8 cellular contexts compared by ENCODE assay signal in the genomic region with DNA sequence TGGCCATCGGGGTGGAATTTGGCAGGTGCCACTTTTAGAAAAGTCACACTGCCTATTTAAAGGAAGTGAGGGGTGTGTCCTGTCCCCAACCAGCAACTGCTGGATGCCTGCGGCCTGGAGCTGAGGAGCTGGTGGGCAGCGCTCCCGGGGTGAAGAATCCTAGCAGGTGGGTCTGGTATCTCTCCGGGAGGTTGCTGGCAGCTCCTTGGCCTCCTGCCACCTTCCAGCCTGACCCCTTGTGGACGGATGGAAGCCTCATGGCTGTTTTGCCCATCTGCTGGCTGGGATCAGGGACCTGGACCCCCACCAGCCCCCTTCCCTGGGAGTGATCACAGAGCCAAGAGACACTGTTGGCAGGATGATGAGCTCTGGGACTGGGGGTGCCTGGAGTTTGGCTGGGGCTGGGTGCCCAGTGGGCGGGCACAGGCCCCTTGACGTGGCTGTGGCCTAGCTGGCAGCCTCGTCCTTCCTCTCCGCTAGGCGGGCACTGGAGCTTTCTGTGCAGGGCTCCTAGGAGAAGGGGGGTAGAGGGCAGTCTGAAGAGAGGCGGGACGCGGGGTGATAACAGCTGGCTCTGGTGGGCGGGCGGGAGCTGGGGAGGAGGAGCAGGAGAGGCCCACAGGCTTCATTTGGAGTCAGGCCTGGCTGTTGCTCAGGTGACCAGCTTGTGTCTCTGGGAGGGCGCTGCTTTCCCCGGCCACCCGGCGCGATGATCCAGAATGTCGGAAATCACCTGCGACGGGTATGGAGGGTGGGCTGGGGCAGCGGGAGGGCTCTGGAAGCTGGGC.
DNase-seq lines count a peak whose midpoint lies in the region; ATAC-seq and TF ChIP-seq lines count a peak whose summit lies in the region.

TSS of gene ACOT11 (plus strand) at position 628 of the 788 bp plus-strand sequence. CDS start at position 710, 82 bp downstream.

- H3K9ac ChIP-seq in parathyroid adenoma, result no peak within 1 kb of the TSS

- TF ChIP-seq CTCF in VCaP (conservative IDR thresholded peaks at IDR 0.05), result peak; percentile 33; the same call in 1 of the 2 replicates
- peak; percentile 68 for TF ChIP-seq CTCF in parathyroid adenoma (IDR thresholded peaks at IDR 0.05)

- DNase-seq in NCI-H2107 (lab: John Stamatoyannopoulos, UW), result peak; percentile 61
- DNase-seq in NCI-H2107 treated with DMSO at 0.1 percent for 48 hours (lab: John Stamatoyannopoulos, UW; ENCODE audit: unreplicated experiment), result no peak
- DNase-seq in head of caudate nucleus, result peak; percentile 57 to 92 (median 83)
- DNase-seq in OCI-M1 (lab: John Stamatoyannopoulos, UW), result no peak

- H3K27me3 ChIP-seq in parathyroid adenoma (ENCODE audit: control insufficient read depth, insufficient read depth, low read length), result no peaks in the 10 kb centered on the region

- intact Hi-C loops in head of caudate nucleus (cut with DNase I), result no loop called here

- peaks cover 14% of the 10 kb centered on the region for H3K4me1 ChIP-seq in parathyroid adenoma

- peaks cover 21% of the 10 kb centered on the region for H3K79me2 ChIP-seq in parathyroid adenoma

- H3K9me3 ChIP-seq in parathyroid adenoma (ENCODE audit: control insufficient read depth, low read length), result no peaks in the 10 kb centered on the region

- peak within 1 kb of the TSS; percentile 59 for H3K4me3 ChIP-seq in parathyroid adenoma (ENCODE audit: low read depth, low read length)

- ATAC-seq in HG03097 (IDR thresholded peaks at IDR 0.05; ENCODE audit: low FRiP score, unreplicated experiment) (no peak), GM19351 (IDR thresholded peaks at IDR 0.05; ENCODE audit: unreplicated experiment) (no peak)

- H3K27ac ChIP-seq in VCaP (no peak within 1 kb of the TSS), parathyroid adenoma (peak within 1 kb of the TSS; percentile 93)

- no peaks in the 10 kb centered on the region for H3K36me3 ChIP-seq in parathyroid adenoma (ENCODE audit: control insufficient read depth, insufficient read depth, low read length)

- peak within 1 kb of the TSS; percentile 87 for H3K4me2 ChIP-seq in parathyroid adenoma (ENCODE audit: low read length)

- peak within 1 kb of the TSS; percentile 84 for H2AFZ ChIP-seq in parathyroid adenoma

Comparison
In these comparisons a context has a peak if more than half of its experiments do, and no peak if none do; other contexts are left out.
1. DNase-seq: peak in NCI-H2107 (single experiment) and head of caudate nucleus (42 of 42); none in NCI-H2107 treated with DMSO at 0.1 percent for 48 hours (single experiment) and OCI-M1 (single experiment).